Comparison of ENCODE assay signal across 9 cellular contexts in genomic region chr16:67521095-67521804, GRCh38. TPM values are rescaled to one million over a fixed set of nuclear protein-coding genes. Genes with fewer than 3 reads are reported as not detected.
DNase-seq lines count a peak whose midpoint lies in the region; ATAC-seq and TF ChIP-seq lines count a peak whose summit lies in the region.
"Had no signal": no experiment of that assay in that cellular context is flagged by ENCODE, and none has a peak within 500 bp of the region (broad histone marks: within the 10 kb centered on the region; RNA-seq: fewer than 3 reads in every experiment).

No MANE protein-coding gene starts in this region.

- ATAC-seq in HG03439 (IDR thresholded peaks at IDR 0.05; ENCODE audit: unreplicated experiment), result peak; percentile 71

- no peaks in the 10 kb centered on the region for H3K9me3 ChIP-seq in BE2C

- peak; percentile 97 for TF ChIP-seq CTCF in BE2C (IDR thresholded peaks at IDR 0.05; ENCODE audit: low read depth, low read length)
- TF ChIP-seq CTCF in choroid plexus epithelial cell (conservative IDR thresholded peaks at IDR 0.05; ENCODE audit: low read depth, low read length), result peak; percentile 95

- H3K27me3 ChIP-seq in BE2C, result no peaks in the 10 kb centered on the region

- H3K36me3 ChIP-seq in BE2C, result no peaks in the 10 kb centered on the region

- peaks cover 2% of the 10 kb centered on the region; the same call in 1 of the 2 replicates for H3K4me1 ChIP-seq in BE2C

- DNase-seq in BE2C, result peak; percentile 96
- peak; percentile 88 for DNase-seq in GM19238 (ENCODE audit: insufficient read length, low spot score)
- peak; percentile 99 for DNase-seq in NCI-H460 (ENCODE audit: extremely low read depth, low read depth)
- DNase-seq in activated CD4-positive, alpha-beta T cell treated with anti-CD3 and anti-CD28 coated beads for 24 hours (ENCODE audit: low read depth in 2 of 2), result peak; percentile 98 to 100
- peak; percentile 97 for DNase-seq in choroid plexus epithelial cell (ENCODE audit: low read depth)
- DNase-seq in kidney tubule cell (ENCODE audit: low spot score), result peak; percentile 97
- peak; percentile 94 to 97 for DNase-seq in stimulated activated CD4-positive, alpha-beta T cell treated with anti-CD3 and anti-CD28 coated beads, Interleukin-1b, Interleukin-23, amount 100 ng/mL, for 1 hour (ENCODE audit: low read depth in 2 of 2)

- H3K4me3 ChIP-seq in BE2C (ENCODE audit: low read depth, low read length) (peak overlapping the region; percentile 65), choroid plexus epithelial cell (ENCODE audit: low read depth, low read length) (peak overlapping the region; percentile 67)

RNA-seq across cellular contexts. Expression of gene RIPOR1, which starts 7.4 kb away (rescaled TPM):
- 68.5 TPM for polyA plus RNA-seq in BE2C (2012; ENCODE audit: insufficient read depth, insufficient read length, low read depth)
- 21.9 and 24.1 TPM in 2 replicates for total RNA-seq in NCI-H460 (2014; rRNA removed; shearing (Covaris generic))
- 40.8 and 65.0 TPM in 2 replicates for polyA plus RNA-seq in NCI-H460 (2014; cell fraction: nucleus; rRNA removed)

RNA-seq across cellular contexts. Expression of gene AGRP, which starts 37.9 kb away (rescaled TPM):
- polyA plus RNA-seq in BE2C (2012; ENCODE audit: insufficient read depth, insufficient read length, low read depth), result 2.0 TPM
- total RNA-seq in NCI-H460 (2014; rRNA removed; shearing (Covaris generic)), result not detected in 2 replicates
- polyA plus RNA-seq in NCI-H460 (2014; cell fraction: nucleus; rRNA removed), result not detected in 2 replicates
- total RNA-seq: subcutaneous adipose tissue had no signal

RNA-seq across cellular contexts. Expression of gene ATP6V0D1, which starts 40.3 kb away (rescaled TPM):
- polyA plus RNA-seq in BE2C (2012; ENCODE audit: insufficient read depth, insufficient read length, low read depth), result 180 TPM
- total RNA-seq in NCI-H460 (2014; rRNA removed; shearing (Covaris generic)), result 66.7 and 69.8 TPM in 2 replicates
- polyA plus RNA-seq in NCI-H460 (2014; cell fraction: nucleus; rRNA removed), result 38.3 and 59.3 TPM in 2 replicates

RNA-seq across cellular contexts. Expression of gene CTCF, which starts 41.1 kb away (rescaled TPM):
- 76.9 TPM for polyA plus RNA-seq in BE2C (2012; ENCODE audit: insufficient read depth, insufficient read length, low read depth)
- 41.6 and 55.9 TPM in 2 replicates for total RNA-seq in NCI-H460 (2014; rRNA removed; shearing (Covaris generic))
- 24.5 and 25.7 TPM in 2 replicates for polyA plus RNA-seq in NCI-H460 (2014; cell fraction: nucleus; rRNA removed)

Comparison
In these comparisons a context has a peak if more than half of its experiments do, and no peak if none do; other contexts are left out.
1. Peak in every context shown above with its lines: DNase-seq, ATAC-seq and H3K4me3 ChIP-seq.